Comparison of ENCODE assay signal across 22 cellular contexts in genomic region chr16:49015189-49015540, GRCh38.
"Had no signal": no experiment of that assay in that cellular context is flagged by ENCODE, and none has a peak within 500 bp of the region (broad histone marks: within the 10 kb centered on the region; RNA-seq: fewer than 3 reads in every experiment).

No MANE protein-coding gene starts in this region.

- H3K27ac ChIP-seq: skin epidermis, VCaP had no signal

- H3K27ac Mint-ChIP-seq: activated naive CD8-positive, alpha-beta T cell treated with anti-CD3 and anti-CD28 coated beads for 36 hours; activated T-helper 1 cell treated with anti-CD3 and anti-CD28 coated beads, Interleukin-12 subunit alpha, Interleukin-12 subunit beta, Interleukin-2, Interleukin-4 antibody, amounts not matched to agents 30 ng/mL and 10 ng/mL and 1 ng/mL, durations not matched to agents 14 hours and 24 hours and 36 hours; progenitor cell of endocrine pancreas; stimulated activated naive CD8-positive, alpha-beta T cell treated with anti-CD3 and anti-CD28 coated beads, Interleukin-15, amount 100 ng/mL, for 72 hours had no signal

- DNase-seq: activated CD4-positive, alpha-beta T cell treated with anti-CD3 and anti-CD28 coated beads, Interleukin-2, amount 50 U/mL, for 48 hours; activated gamma-delta T cell treated with Interleukin-2 at 50 U/mL for 16 hours; activated naive CD8-positive, alpha-beta T cell treated with anti-CD3 and anti-CD28 coated beads for 36 hours; amniotic stem cell; dorsolateral prefrontal cortex; erythroblast; foreskin melanocyte; hypothalamus; kidney; midbrain; occipital lobe; right cardiac atrium; stimulated activated CD4-positive, alpha-beta T cell treated with anti-CD3 and anti-CD28 coated beads, Interleukin-2, amount 100 ng/mL, for 48 hours; stimulated activated naive CD8-positive, alpha-beta T cell treated with anti-CD3 and anti-CD28 coated beads, Interleukin-15, amount 100 ng/mL, for 72 hours; T-helper 2 cell; trophoblast cell had no signal

- H3K4me3 ChIP-seq: dorsolateral prefrontal cortex, skin epidermis had no signal

- ATAC-seq: left lobe of liver, right cardiac atrium had no signal

- H3K36me3 Mint-ChIP-seq: activated naive CD8-positive, alpha-beta T cell treated with anti-CD3 and anti-CD28 coated beads for 36 hours had no signal

- H3K9me3 Mint-ChIP-seq: activated T-helper 1 cell treated with anti-CD3 and anti-CD28 coated beads, Interleukin-12 subunit alpha, Interleukin-12 subunit beta, Interleukin-2, Interleukin-4 antibody, amounts not matched to agents 30 ng/mL and 10 ng/mL and 1 ng/mL, durations not matched to agents 14 hours and 24 hours and 36 hours; nephron had no signal

- H3K4me1 Mint-ChIP-seq: activated naive CD8-positive, alpha-beta T cell treated with anti-CD3 and anti-CD28 coated beads for 36 hours; stimulated activated naive CD8-positive, alpha-beta T cell treated with anti-CD3 and anti-CD28 coated beads, Interleukin-15, amount 100 ng/mL, for 72 hours had no signal

- H3K4me3 Mint-ChIP-seq: activated naive CD8-positive, alpha-beta T cell treated with anti-CD3 and anti-CD28 coated beads for 36 hours; activated T-helper 1 cell treated with anti-CD3 and anti-CD28 coated beads, Interleukin-12 subunit alpha, Interleukin-12 subunit beta, Interleukin-2, Interleukin-4 antibody, amounts not matched to agents 30 ng/mL and 10 ng/mL and 1 ng/mL, durations not matched to agents 14 hours and 24 hours and 36 hours; nephron; stimulated activated naive CD8-positive, alpha-beta T cell treated with anti-CD3 and anti-CD28 coated beads, Interleukin-15, amount 100 ng/mL, for 72 hours had no signal
